8 cellular contexts compared by ENCODE assay signal in genomic region chr1:156490401-156491032, GRCh38. TPM values are rescaled to one million over a fixed set of nuclear protein-coding genes. Genes with fewer than 3 reads are reported as not detected.
DNase-seq lines count a peak whose midpoint lies in the region; ATAC-seq and TF ChIP-seq lines count a peak whose summit lies in the region.

No MANE protein-coding gene starts in this region.

- H3K27ac ChIP-seq in DOHH2 (ENCODE audit: low read depth, low read length): peak overlapping the region; percentile 97
- peak overlapping the region; percentile 100 for H3K27ac ChIP-seq in OCI-LY1 (ENCODE audit: low read depth, low read length, poor library complexity, severe bottlenecking)
- H3K27ac ChIP-seq in esophagus (ENCODE audit: low read depth in 2 of 2, low read length in 1 of 2): peak overlapping the region; percentile 71 to 77
- peak overlapping the region; percentile 75 for H3K27ac ChIP-seq in osteoblast (ENCODE audit: low read depth, low read length)

- peak; percentile 96 for DNase-seq in osteoblast (ENCODE audit: insufficient read length, low spot score, missing footprints)
- DNase-seq in middle frontal gyrus (ENCODE audit: extremely low spot score, low spot score): no peak
- DNase-seq in epidermal melanocyte (ENCODE audit: insufficient read length, low spot score): no peak
- no peak for DNase-seq in dedifferentiated amniotic fluid mesenchymal stem cell (ENCODE audit: extremely low spot score)

- no peak for TF ChIP-seq CTCF in DOHH2 (IDR thresholded peaks at IDR 0.05; ENCODE audit: low read depth, low read length, poor library complexity, severe bottlenecking)
- no peak for TF ChIP-seq CTCF in OCI-LY1 (IDR thresholded peaks at IDR 0.05; ENCODE audit: low read length)
- TF ChIP-seq CTCF in osteoblast (IDR thresholded peaks at IDR 0.05; ENCODE audit: extremely low read depth, low read depth, low read length): peak; percentile 22

- no peaks in the 10 kb centered on the region for H3K9me2 ChIP-seq in DOHH2 (replicated peaks; ENCODE audit: control insufficient read depth, low read length)
- no peaks in the 10 kb centered on the region for H3K9me2 ChIP-seq in OCI-LY1 (ENCODE audit: low read depth, low read length)

- H4K20me1 ChIP-seq in DOHH2 (ENCODE audit: control insufficient read depth, insufficient read depth, low read depth, low read length): no peaks in the 10 kb centered on the region
- no peaks in the 10 kb centered on the region for H4K20me1 ChIP-seq in OCI-LY1 (ENCODE audit: insufficient read depth, low read length)
- H4K20me1 ChIP-seq in osteoblast (ENCODE audit: insufficient read depth, low read length): peaks cover 100% of the 10 kb centered on the region

- H2AFZ ChIP-seq in OCI-LY1 (ENCODE audit: low read length) (no peak overlapping the region), osteoblast (ENCODE audit: low read length) (no peak overlapping the region)

- H3K4me1 ChIP-seq in DOHH2 (ENCODE audit: control insufficient read depth, low read length) (peaks cover 92% of the 10 kb centered on the region), OCI-LY1 (ENCODE audit: insufficient read depth, low read length, severe bottlenecking) (peaks cover 79% of the 10 kb centered on the region), esophagus (ENCODE audit: control insufficient read depth in 2 of 2, insufficient read depth in 2 of 2, low read length in 1 of 2) (peaks cover 31 to 65% of the 10 kb centered on the region in 2 donors), osteoblast (ENCODE audit: insufficient read depth, low read length) (peaks cover 54% of the 10 kb centered on the region)

- H3K79me2 ChIP-seq in DOHH2 (ENCODE audit: control insufficient read depth, low read length) (peaks cover 98% of the 10 kb centered on the region), OCI-LY1 (ENCODE audit: insufficient read depth, low read length) (peaks cover 71% of the 10 kb centered on the region), osteoblast (ENCODE audit: insufficient read depth, low read length) (peaks cover 100% of the 10 kb centered on the region)

- H3K4me3 ChIP-seq in DOHH2 (ENCODE audit: low read length): peak overlapping the region; percentile 75
- peak overlapping the region; percentile 47 for H3K4me3 ChIP-seq in OCI-LY1 (ENCODE audit: low read depth, low read length, poor library complexity, severe bottlenecking)
- H3K4me3 ChIP-seq in esophagus (ENCODE audit: low read depth in 1 of 2, low read length in 2 of 2): no peak overlapping the region
- H3K4me3 ChIP-seq in osteoblast (ENCODE audit: insufficient read depth, low read length): peak overlapping the region; percentile 29

- no peaks in the 10 kb centered on the region for H3K27me3 ChIP-seq in DOHH2 (ENCODE audit: control insufficient read depth, low read length)
- no peaks in the 10 kb centered on the region for H3K27me3 ChIP-seq in OCI-LY1 (ENCODE audit: insufficient read depth, low read length)
- no peaks in the 10 kb centered on the region for H3K27me3 ChIP-seq in esophagus (ENCODE audit: control insufficient read depth in 1 of 2, insufficient read depth in 2 of 2, low read length in 2 of 2)
- H3K27me3 ChIP-seq in osteoblast (ENCODE audit: insufficient read depth, low read length): no peaks in the 10 kb centered on the region

- no peak for ATAC-seq in HG03039 (IDR thresholded peaks at IDR 0.05; ENCODE audit: unreplicated experiment)

- 16 to 18% methylated on average over 8 to 10 of the region's 10 CpGs for WGBS in esophagus, 2 donors

- H3K36me3 ChIP-seq in DOHH2 (ENCODE audit: control insufficient read depth, low read length): peaks cover 87% of the 10 kb centered on the region
- peaks cover 22% of the 10 kb centered on the region; the same call in 1 of the 2 replicates for H3K36me3 ChIP-seq in OCI-LY1 (ENCODE audit: insufficient read depth, low read length)
- peaks cover 0 to 8% of the 10 kb centered on the region in 2 donors for H3K36me3 ChIP-seq in esophagus (ENCODE audit: control insufficient read depth in 2 of 2, insufficient read depth in 2 of 2, low read length in 1 of 2)
- peaks cover 6% of the 10 kb centered on the region for H3K36me3 ChIP-seq in osteoblast (ENCODE audit: insufficient read depth, low read length)

- H3F3A ChIP-seq in DOHH2 (ENCODE audit: control insufficient read depth, insufficient read depth) (peaks cover 29% of the 10 kb centered on the region), OCI-LY1 (ENCODE audit: insufficient read depth, low read length) (no peaks in the 10 kb centered on the region)

- no peaks in the 10 kb centered on the region for H3K9me3 ChIP-seq in DOHH2 (ENCODE audit: control insufficient read depth, insufficient read depth, low read length)
- H3K9me3 ChIP-seq in OCI-LY1 (ENCODE audit: low read length): no peaks in the 10 kb centered on the region
- no peaks in the 10 kb centered on the region for H3K9me3 ChIP-seq in esophagus (ENCODE audit: control insufficient read depth in 2 of 2, insufficient read depth in 1 of 2, low read depth in 1 of 2, low read length in 1 of 2)
- H3K9me3 ChIP-seq in osteoblast (ENCODE audit: low read depth, low read length): no peaks in the 10 kb centered on the region

- peak overlapping the region; percentile 87 for H3K4me2 ChIP-seq in DOHH2 (ENCODE audit: low read length)
- H3K4me2 ChIP-seq in OCI-LY1 (ENCODE audit: low read length): peak overlapping the region; percentile 97
- H3K4me2 ChIP-seq in osteoblast (ENCODE audit: insufficient read depth, low read length): peak overlapping the region; percentile 55

- peak overlapping the region; percentile 81 for H3K9ac ChIP-seq in OCI-LY1 (ENCODE audit: low read length)

RNA-seq across cellular contexts. Expression of gene MEF2D, which starts 10.1 kb away (rescaled TPM):
- polyA plus RNA-seq in esophagus: 10 to 100 TPM in 1 of 2 donors, 1 to 10 TPM in 1; 8.5 to 13.5 TPM
- total RNA-seq in osteoblast: 12.4 and 14.1 TPM in 2 replicates

Comparison
In these comparisons a context has a peak if more than half of its experiments do, and no peak if none do; other contexts are left out.
1. H3K4me3 ChIP-seq: peak in DOHH2 (single experiment), OCI-LY1 (single experiment) and osteoblast (single experiment); none in esophagus (0 of 2).
2. Peak in every context shown above with its lines, with median percentiles within 50 percentile points of each other: H3K27ac ChIP-seq and H3K4me2 ChIP-seq.